ENCODE assay signal across 15 cellular contexts in genomic region chr1:33986389-33987095, GRCh38.
DNase-seq lines count a peak whose midpoint lies in the region; ATAC-seq and TF ChIP-seq lines count a peak whose summit lies in the region.
"Had no signal": no experiment of that assay in that cellular context is flagged by ENCODE, and none has a peak within 500 bp of the region (broad histone marks: within the 10 kb centered on the region; RNA-seq: fewer than 3 reads in every experiment).

No MANE protein-coding gene starts in this region.

- no peak for TF ChIP-seq CTCF in AG04449 (IDR thresholded peaks at IDR 0.05; ENCODE audit: insufficient read depth, low read length, missing control alignments)
- TF ChIP-seq CTCF in fibroblast of lung (conservative IDR thresholded peaks at IDR 0.05 in 1 of 2, IDR thresholded peaks at IDR 0.05 in 1 of 2; ENCODE audit: low read depth in 1 of 2, low read length in 2 of 2), result no peak
- TF ChIP-seq CTCF in mucosa of descending colon (IDR thresholded peaks at IDR 0.05), result no peak
- TF ChIP-seq CTCF in chondrocyte (IDR thresholded peaks at IDR 0.05), result no peak

- H3K79me2 ChIP-seq in fibroblast of lung (ENCODE audit: control insufficient read depth, insufficient read depth, low read length), result no peaks in the 10 kb centered on the region

- ATAC-seq in mucosa of descending colon (peak; percentile 52), GM21390 (IDR thresholded peaks at IDR 0.05; ENCODE audit: unreplicated experiment) (no peak)

- POLR2A ChIA-PET in AG04449 (lab: Yijun Ruan, JAX), result no interaction called here

- intact Hi-C loops in mucosa of descending colon (cut with DNase I, micrococcal nuclease), result no loop called here

- peak; percentile 63 for DNase-seq in AG04449 (ENCODE audit: low read depth, low spot score)
- peak; percentile 91 for DNase-seq in M059J (ENCODE audit: low read depth)
- peak; percentile 16 to 74 for DNase-seq in fibroblast of lung (ENCODE audit: low read depth in 2 of 2)
- peak in 1 of 3 donors; percentile 4 for DNase-seq in mucosa of descending colon
- no peak for DNase-seq in RKO (ENCODE audit: low spot score)
- no peak for DNase-seq in chondrocyte (ENCODE audit: low spot score)
- DNase-seq in LoVo (ENCODE audit: low spot score), result no peak
- DNase-seq: activated naive CD4-positive, alpha-beta T cell treated with anti-CD3 and anti-CD28 coated beads, Interleukin-2, amount 50 U/mL, for 16 hours; KBM-7; kidney; NCI-H2171 treated with DMSO at 0.1 percent for 48 hours; ovary had no signal

- no peak overlapping the region for H3K27ac Mint-ChIP-seq in chondrocyte (ENCODE audit: unreplicated experiment)

- H3K9me3 ChIP-seq in fibroblast of lung (ENCODE audit: control insufficient read depth, insufficient read depth, low read depth, low read length), result no peaks in the 10 kb centered on the region
- no peaks in the 10 kb centered on the region for H3K9me3 ChIP-seq in mucosa of descending colon
- H3K9me3 ChIP-seq: ovary, SJSA1, uterus had no signal

- no peaks in the 10 kb centered on the region for H3K36me3 Mint-ChIP-seq in chondrocyte (ENCODE audit: low read depth)

- peaks cover 3% of the 10 kb centered on the region for H3K27me3 Mint-ChIP-seq in chondrocyte (ENCODE audit: low read depth)

- no peak overlapping the region for H3K4me3 Mint-ChIP-seq in chondrocyte (ENCODE audit: unreplicated experiment)

- H3K36me3 ChIP-seq in fibroblast of lung (ENCODE audit: control insufficient read depth, insufficient read depth, low read length) (no peaks in the 10 kb centered on the region), mucosa of descending colon (ENCODE audit: low read depth) (no peaks in the 10 kb centered on the region)
- H3K36me3 ChIP-seq: ovary, SJSA1, uterus had no signal

- H3K4me1 ChIP-seq in fibroblast of lung (ENCODE audit: control insufficient read depth, extremely low read depth, insufficient read depth, low read length) (peaks cover 11% of the 10 kb centered on the region), mucosa of descending colon (ENCODE audit: low read depth) (no peaks in the 10 kb centered on the region)
- H3K4me1 ChIP-seq: SJSA1, uterus had no signal

- no peaks in the 10 kb centered on the region for H3K4me1 Mint-ChIP-seq in chondrocyte (ENCODE audit: low read depth)

- H3K9me3 Mint-ChIP-seq in chondrocyte (ENCODE audit: low read depth), result peaks cover 6% of the 10 kb centered on the region

- H3K27me3 ChIP-seq in fibroblast of lung (ENCODE audit: control insufficient read depth, insufficient read depth, low read length), result no peaks in the 10 kb centered on the region
- H3K27me3 ChIP-seq: ovary, SJSA1, uterus had no signal

- no peak overlapping the region for H2AFZ ChIP-seq in fibroblast of lung (ENCODE audit: low read length)

- H3K4me3 ChIP-seq in AG04449 (ENCODE audit: low read depth, low read length) (no peak overlapping the region), fibroblast of lung (replicated peaks in 1 of 4; ENCODE audit: control extremely low read depth in 1 of 4, insufficient read depth in 1 of 4, low read depth in 3 of 4, low read length in 4 of 4) (no peak overlapping the region), mucosa of descending colon (no peak overlapping the region)
- H3K4me3 ChIP-seq: ovary, SJSA1, uterus had no signal

- no peak overlapping the region for H3K4me2 ChIP-seq in fibroblast of lung (ENCODE audit: extremely low read depth, insufficient read depth, low read length)

- H3K9ac ChIP-seq in fibroblast of lung (ENCODE audit: insufficient read depth, low read length), result no peak overlapping the region

- CTCF ChIA-PET in AG04449 (lab: Yijun Ruan, JAX), result interaction anchor here (1.3 to 2.1 kb wide), 3 partner anchors 8 to 177 kb away, joined by 5 to 7 read pairs (median 6); no protein-coding TSS in a partner anchor

- H4K20me1 ChIP-seq in fibroblast of lung (ENCODE audit: control insufficient read depth, extremely low read depth, insufficient read depth, low read length), result no peaks in the 10 kb centered on the region

- H3K27ac ChIP-seq in fibroblast of lung (ENCODE audit: insufficient read depth, low read length), result no peak overlapping the region
- H3K27ac ChIP-seq: ovary, SJSA1, uterus had no signal

Comparison
In these comparisons a context has a peak if more than half of its experiments do, and no peak if none do; other contexts are left out.
1. DNase-seq: peak in AG04449 (single experiment), M059J (single experiment) and fibroblast of lung (2 of 2); none in RKO (single experiment), chondrocyte (single experiment) and LoVo (single experiment).